In genomic region chr16:66365588-66365987, GRCh38 we compare ENCODE assay signal across 13 cellular contexts. TPM values are rescaled to one million over a fixed set of nuclear protein-coding genes. Genes with fewer than 3 reads are reported as not detected.
DNase-seq lines count a peak whose midpoint lies in the region; ATAC-seq and TF ChIP-seq lines count a peak whose summit lies in the region.
"Had no signal": no experiment of that assay in that cellular context is flagged by ENCODE, and none has a peak within 500 bp of the region (broad histone marks: within the 10 kb centered on the region; RNA-seq: fewer than 3 reads in every experiment).

No MANE protein-coding gene starts in this region.

- intact Hi-C loops in right cardiac atrium (cut with DNase I): no loop called here

- no peaks in the 10 kb centered on the region for H3K27me3 ChIP-seq in right cardiac atrium (ENCODE audit: control insufficient read depth, insufficient read depth)
- H3K27me3 ChIP-seq in skeletal muscle tissue (ENCODE audit: control insufficient read depth in 3 of 3, insufficient read depth in 3 of 3, low read length in 3 of 3): peaks cover 9 to 21% (median 13%) of the 10 kb centered on the region in 3 donors

- no peak overlapping the region for H3K9ac ChIP-seq in skeletal muscle tissue (ENCODE audit: low read depth in 1 of 3, low read length in 3 of 3)

- POLR2A ChIA-PET in HEK293 (lab: Yijun Ruan, JAX): interaction anchor here (0.7 kb wide), 1 partner anchor 239 kb away, joined by 3 read pairs; the partner anchor contains the start of gene CMTM3

- H3K9me3 ChIP-seq in HEK293 (ENCODE audit: control insufficient read depth, insufficient read depth, low read depth, low read length) (no peaks in the 10 kb centered on the region), right cardiac atrium (ENCODE audit: control insufficient read depth, low read length) (no peaks in the 10 kb centered on the region), skeletal muscle tissue (ENCODE audit: control insufficient read depth in 3 of 3, low read length in 3 of 3) (no peaks in the 10 kb centered on the region)
- H3K9me3 ChIP-seq: prostate gland had no signal

- H3K4me3 ChIP-seq in HEK293 (ENCODE audit: low read depth, low read length) (no peak overlapping the region), cardiac fibroblast (replicated peaks in 1 of 2; ENCODE audit: low read depth in 2 of 2, low read length in 2 of 2) (no peak overlapping the region), right cardiac atrium (ENCODE audit: low read length) (no peak overlapping the region), skeletal muscle tissue (ENCODE audit: low read length in 3 of 3) (peak overlapping the region in 1 of 3 donors; percentile 56)
- H3K4me3 ChIP-seq: prostate gland had no signal

- H3K36me3 ChIP-seq in HEK293 (ENCODE audit: control insufficient read depth in 2 of 2, insufficient read depth in 1 of 2, low read length in 2 of 2) (no peaks in the 10 kb centered on the region), skeletal muscle tissue (ENCODE audit: control insufficient read depth in 3 of 3, insufficient read depth in 3 of 3, low read length in 3 of 3) (peaks cover 0 to 2% (median 0%) of the 10 kb centered on the region in 3 donors)
- H3K36me3 ChIP-seq: prostate gland had no signal

- TF ChIP-seq CTCF in HEK293 (tag by site-specific recombination; IDR thresholded peaks at IDR 0.05): no peak
- TF ChIP-seq CTCF in cardiac fibroblast (IDR thresholded peaks at IDR 0.05; ENCODE audit: low read depth, low read length): no peak

- CTCF ChIA-PET in HEK293 (lab: Yijun Ruan, JAX): interaction anchor here (0.6 to 5.8 kb wide), 5 partner anchors 8 to 507 kb away, joined by 3 to 47 read pairs (median 3); no protein-coding TSS in a partner anchor

- peak; percentile 16 to 47 for ATAC-seq in right cardiac atrium
- ATAC-seq in HG03175 (IDR thresholded peaks at IDR 0.05; ENCODE audit: unreplicated experiment): no peak

- DNase-seq in cardiac fibroblast (ENCODE audit: low read depth in 2 of 2) (peak; percentile 85 to 88), right cardiac atrium (peak; percentile 66 to 88 (median 80)), cerebellar nuclear complex (lab: John Stamatoyannopoulos, UW) (no peak), GM19238 (ENCODE audit: insufficient read length, low spot score) (no peak)
- DNase-seq in stimulated activated CD4-positive, alpha-beta T cell treated with anti-CD3 and anti-CD28 coated beads, Interleukin-15, amount 100 ng/mL, for 24 hours: no peak
- DNase-seq: activated CD4-positive, alpha-beta T cell treated with anti-CD3 and anti-CD28 coated beads, Interleukin-2, amount 50 U/mL, for 1 hour; activated effector memory CD4-positive, alpha-beta T cell treated with anti-CD3 and anti-CD28 coated beads, Interleukin-2, amount 50 U/mL, for 16 hours; NCI-H1417 treated with DMSO at 0.1 percent for 48 hours; SW 1271 had no signal

- WGBS in right cardiac atrium: 31% methylated on average over 3 of the region's 3 CpGs

- H3K27ac ChIP-seq in HEK293 (ENCODE audit: extremely low read depth, low read depth, low read length) (no peak overlapping the region), right cardiac atrium (ENCODE audit: low read length) (peak overlapping the region; percentile 84), skeletal muscle tissue (ENCODE audit: low read depth, low read length) (peak overlapping the region; percentile 80)
- H3K27ac ChIP-seq: prostate gland had no signal

- H3K4me1 ChIP-seq in HEK293 (ENCODE audit: control insufficient read depth, insufficient read depth, low read length) (no peaks in the 10 kb centered on the region), right cardiac atrium (ENCODE audit: control insufficient read depth, insufficient read depth, low read length) (peaks cover 5% of the 10 kb centered on the region), skeletal muscle tissue (ENCODE audit: control insufficient read depth in 3 of 3, insufficient read depth in 3 of 3, low read length in 3 of 3) (peaks cover 25 to 40% (median 34%) of the 10 kb centered on the region in 3 donors)
- H3K4me1 ChIP-seq: prostate gland had no signal

TF ChIP-seq in HEK293, 187 proteins besides CTCF, POLR2A, EP300 and RAD21:
- TF ChIP-seq ZNF16 (tag by site-specific recombination; IDR thresholded peaks at IDR 0.05; ENCODE audit: low read depth): no peak
- TF ChIP-seq, protein P1, sequence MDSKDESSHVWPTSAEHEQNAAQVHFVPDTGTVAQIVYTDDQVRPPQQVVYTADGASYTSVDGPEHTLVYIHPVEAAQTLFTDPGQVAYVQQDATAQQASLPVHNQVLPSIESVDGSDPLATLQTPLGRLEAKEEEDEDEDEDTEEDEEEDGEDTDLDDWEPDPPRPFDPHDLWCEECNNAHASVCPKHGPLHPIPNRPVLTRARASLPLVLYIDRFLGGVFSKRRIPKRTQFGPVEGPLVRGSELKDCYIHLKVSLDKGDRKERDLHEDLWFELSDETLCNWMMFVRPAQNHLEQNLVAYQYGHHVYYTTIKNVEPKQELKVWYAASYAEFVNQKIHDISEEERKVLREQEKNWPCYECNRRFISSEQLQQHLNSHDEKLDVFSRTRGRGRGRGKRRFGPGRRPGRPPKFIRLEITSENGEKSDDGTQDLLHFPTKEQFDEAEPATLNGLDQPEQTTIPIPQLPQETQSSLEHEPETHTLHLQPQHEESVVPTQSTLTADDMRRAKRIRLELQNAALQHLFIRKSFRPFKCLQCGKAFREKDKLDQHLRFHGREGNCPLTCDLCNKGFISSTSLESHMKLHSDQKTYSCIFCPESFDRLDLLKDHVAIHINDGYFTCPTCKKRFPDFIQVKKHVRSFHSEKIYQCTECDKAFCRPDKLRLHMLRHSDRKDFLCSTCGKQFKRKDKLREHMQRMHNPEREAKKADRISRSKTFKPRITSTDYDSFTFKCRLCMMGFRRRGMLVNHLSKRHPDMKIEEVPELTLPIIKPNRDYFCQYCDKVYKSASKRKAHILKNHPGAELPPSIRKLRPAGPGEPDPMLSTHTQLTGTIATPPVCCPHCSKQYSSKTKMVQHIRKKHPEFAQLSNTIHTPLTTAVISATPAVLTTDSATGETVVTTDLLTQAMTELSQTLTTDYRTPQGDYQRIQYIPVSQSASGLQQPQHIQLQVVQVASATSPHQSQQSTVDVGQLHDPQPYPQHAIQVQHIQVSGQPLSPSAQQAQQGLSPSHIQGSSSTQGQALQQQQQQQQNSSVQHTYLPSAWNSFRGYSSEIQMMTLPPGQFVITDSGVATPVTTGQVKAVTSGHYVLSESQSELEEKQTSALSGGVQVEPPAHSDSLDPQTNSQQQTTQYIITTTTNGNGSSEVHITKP (tag by site-specific recombination; IDR thresholded peaks at IDR 0.05): peak; percentile 50
TF ChIP-seq in HEK293: peak in this region for 1.

RNA-seq across cellular contexts. Expression of gene CDH5, which starts 0.9 kb away (rescaled TPM):
- total RNA-seq in right cardiac atrium (10 to 100 TPM; 22.9 to 47.0 (median 40.9) TPM), skeletal muscle tissue (42.8 TPM)
- 32.8 TPM for polyA plus RNA-seq in right cardiac atrium

Comparison
In these comparisons a context has a peak if more than half of its experiments do, and no peak if none do; other contexts are left out.
1. DNase-seq: peak in cardiac fibroblast (2 of 2) and right cardiac atrium (3 of 3); none in cerebellar nuclear complex (0 of 2), GM19238 (single experiment) and stimulated activated CD4-positive, alpha-beta T cell treated with anti-CD3 and anti-CD28 coated beads, Interleukin-15, amount 100 ng/mL, for 24 hours (single experiment).